In genomic region chr15:45114076-45114750, GRCh38 we compare ENCODE assay signal across 12 cellular contexts. TPM values are rescaled to one million over a fixed set of nuclear protein-coding genes. Genes with fewer than 3 reads are reported as not detected.
DNase-seq lines count a peak whose midpoint lies in the region; ATAC-seq and TF ChIP-seq lines count a peak whose summit lies in the region.
"Had no signal": no experiment of that assay in that cellular context is flagged by ENCODE, and none has a peak within 500 bp of the region (broad histone marks: within the 10 kb centered on the region; RNA-seq: fewer than 3 reads in every experiment).

Gene DUOX2 (minus strand): TSS chr15:45114172. CDS start chr15:45113411, 761 bp downstream.
Gene DUOXA2 (plus strand): TSS chr15:45114326. CDS start chr15:45114606, 280 bp downstream.

- peaks cover 41% of the 10 kb centered on the region for H3K4me1 Mint-ChIP-seq in activated CD4-positive, alpha-beta T cell treated with anti-CD3 and anti-CD28 coated beads for 36 hours
- H3K4me1 Mint-ChIP-seq in activated CD4-positive, alpha-beta T cell treated with anti-CD3 and anti-CD28 coated beads, Interleukin-2, amount 10 ng/mL, durations not matched to agents 7 days and 5 days, result peaks cover 30% of the 10 kb centered on the region

- intact Hi-C loops in activated CD4-positive, alpha-beta T cell treated with anti-CD3 and anti-CD28 coated beads for 36 hours (cut with DNase I, micrococcal nuclease), result no loop called here

- 10% methylated on average over 42 of the region's 42 CpGs for WGBS in hepatocyte (ENCODE audit: low lambda C conversion rate, missing lambda C conversion rate)

- peaks cover 70% of the 10 kb centered on the region for H3K27me3 Mint-ChIP-seq in activated CD4-positive, alpha-beta T cell treated with anti-CD3 and anti-CD28 coated beads for 36 hours
- H3K27me3 Mint-ChIP-seq in activated CD4-positive, alpha-beta T cell treated with anti-CD3 and anti-CD28 coated beads, Interleukin-2, amount 10 ng/mL, durations not matched to agents 7 days and 5 days, result peaks cover 80% of the 10 kb centered on the region

- no peaks in the 10 kb centered on the region for H3K9me3 Mint-ChIP-seq in activated CD4-positive, alpha-beta T cell treated with anti-CD3 and anti-CD28 coated beads for 36 hours (ENCODE audit: low read depth)
- H3K9me3 Mint-ChIP-seq in activated CD4-positive, alpha-beta T cell treated with anti-CD3 and anti-CD28 coated beads, Interleukin-2, amount 10 ng/mL, durations not matched to agents 7 days and 5 days, result no peaks in the 10 kb centered on the region
- H3K9me3 Mint-ChIP-seq: dendritic cell treated with granulocyte-macrophage colony-stimulating factor and Interleukin-4, amounts not matched to agents 40 ng/mL and 50 ng/mL, for 4 days had no signal

- no peaks in the 10 kb centered on the region for H3K9me2 ChIP-seq in hepatocyte (replicated peaks; ENCODE audit: insufficient read depth)

- CTCF ChIA-PET in activated CD4-positive, alpha-beta T cell treated with anti-CD3 and anti-CD28 coated beads for 36 hours (lab: Charles Lee), result interaction anchor here (0.9 to 3.7 kb wide), 2 partner anchors 11 to 49 kb away, joined by 3 to 36 read pairs; no protein-coding TSS in a partner anchor
- CTCF ChIA-PET in activated CD4-positive, alpha-beta T cell treated with anti-CD3 and anti-CD28 coated beads, Interleukin-2, amount 10 ng/mL, durations not matched to agents 7 days and 5 days (lab: Charles Lee), result no interaction called here

- peak; percentile 24 for DNase-seq in activated CD4-positive, alpha-beta T cell treated with anti-CD3 and anti-CD28 coated beads for 36 hours
- DNase-seq in activated CD4-positive, alpha-beta T cell treated with anti-CD3 and anti-CD28 coated beads, Interleukin-2, amount 10 ng/mL, durations not matched to agents 7 days and 5 days, result no peak
- peak; percentile 64 for DNase-seq in RWPE2 (ENCODE audit: low spot score)
- DNase-seq in hepatocyte (ENCODE audit: low spot score), result peak; percentile 41
- DNase-seq in central memory CD4-positive, alpha-beta T cell, result no peak
- DNase-seq: C1 segment of cervical spinal cord, NCI-H1092 treated with DMSO at 0.1 percent for 48 hours had no signal

- no peaks in the 10 kb centered on the region for H3K79me2 ChIP-seq in hepatocyte

- no peaks in the 10 kb centered on the region for H3K9me3 ChIP-seq in RWPE2 (ENCODE audit: severe bottlenecking)
- H3K9me3 ChIP-seq in hepatocyte (ENCODE audit: low read depth), result no peaks in the 10 kb centered on the region
- H3K9me3 ChIP-seq in skeletal muscle tissue (ENCODE audit: control insufficient read depth in 3 of 3, low read length in 3 of 3), result no peaks in the 10 kb centered on the region

- H3K27ac ChIP-seq in RWPE2 (ENCODE audit: poor library complexity, severe bottlenecking), result no peak within 1 kb of the TSS
- no peak within 1 kb of the TSS for H3K27ac ChIP-seq in hepatocyte
- H3K27ac ChIP-seq in skeletal muscle tissue (ENCODE audit: low read depth, low read length), result no peak within 1 kb of the TSS

- H3K27ac Mint-ChIP-seq in activated CD4-positive, alpha-beta T cell treated with anti-CD3 and anti-CD28 coated beads for 36 hours, result no peak within 1 kb of the TSS
- H3K27ac Mint-ChIP-seq in activated CD4-positive, alpha-beta T cell treated with anti-CD3 and anti-CD28 coated beads, Interleukin-2, amount 10 ng/mL, durations not matched to agents 7 days and 5 days, result no peak within 1 kb of the TSS
- H3K27ac Mint-ChIP-seq: dendritic cell treated with granulocyte-macrophage colony-stimulating factor and Interleukin-4, amounts not matched to agents 40 ng/mL and 50 ng/mL, for 4 days had no signal

- H3K36me3 ChIP-seq in RWPE2 (ENCODE audit: low read depth), result no peaks in the 10 kb centered on the region
- no peaks in the 10 kb centered on the region for H3K36me3 ChIP-seq in hepatocyte (replicated peaks; ENCODE audit: insufficient read depth, low read depth)
- no peaks in the 10 kb centered on the region for H3K36me3 ChIP-seq in skeletal muscle tissue (ENCODE audit: control insufficient read depth in 3 of 3, insufficient read depth in 3 of 3, low read length in 3 of 3)

- no peak within 1 kb of the TSS for H3K4me3 ChIP-seq in RWPE2 (ENCODE audit: severe bottlenecking)
- H3K4me3 ChIP-seq in hepatocyte, result no peak within 1 kb of the TSS
- H3K4me3 ChIP-seq in skeletal muscle tissue (ENCODE audit: low read length in 3 of 3), result peak within 1 kb of the TSS; percentile 9 to 29 (median 20)

- H3K36me3 Mint-ChIP-seq in activated CD4-positive, alpha-beta T cell treated with anti-CD3 and anti-CD28 coated beads for 36 hours (ENCODE audit: low read depth), result no peaks in the 10 kb centered on the region
- no peaks in the 10 kb centered on the region for H3K36me3 Mint-ChIP-seq in activated CD4-positive, alpha-beta T cell treated with anti-CD3 and anti-CD28 coated beads, Interleukin-2, amount 10 ng/mL, durations not matched to agents 7 days and 5 days (ENCODE audit: low read depth)

- no peak for TF ChIP-seq CTCF in RWPE2 (IDR thresholded peaks at IDR 0.05; ENCODE audit: poor library complexity, severe bottlenecking)
- TF ChIP-seq CTCF in hepatocyte (IDR thresholded peaks at IDR 0.05; ENCODE audit: poor library complexity), result no peak

- H3K4me2 ChIP-seq in hepatocyte, result peak within 1 kb of the TSS; percentile 89

- H4K20me1 ChIP-seq in hepatocyte (ENCODE audit: insufficient read depth, poor library complexity, severe bottlenecking), result no peaks in the 10 kb centered on the region

- H2AFZ ChIP-seq in hepatocyte, result no peak within 1 kb of the TSS

- H3K9ac ChIP-seq in skeletal muscle tissue (ENCODE audit: low read depth in 1 of 3, low read length in 3 of 3), result peak within 1 kb of the TSS in 1 of 3 donors; percentile 33

- H3K4me1 ChIP-seq in RWPE2 (ENCODE audit: insufficient read depth, poor library complexity, severe bottlenecking), result no peaks in the 10 kb centered on the region
- peaks cover 20% of the 10 kb centered on the region for H3K4me1 ChIP-seq in hepatocyte (ENCODE audit: insufficient read depth)
- peaks cover 23 to 37% (median 27%) of the 10 kb centered on the region in 3 donors for H3K4me1 ChIP-seq in skeletal muscle tissue (ENCODE audit: control insufficient read depth in 3 of 3, insufficient read depth in 3 of 3, low read length in 3 of 3)

- no peak within 1 kb of the TSS for H3K4me3 Mint-ChIP-seq in activated CD4-positive, alpha-beta T cell treated with anti-CD3 and anti-CD28 coated beads for 36 hours
- no peak within 1 kb of the TSS for H3K4me3 Mint-ChIP-seq in activated CD4-positive, alpha-beta T cell treated with anti-CD3 and anti-CD28 coated beads, Interleukin-2, amount 10 ng/mL, durations not matched to agents 7 days and 5 days
- H3K4me3 Mint-ChIP-seq: dendritic cell treated with granulocyte-macrophage colony-stimulating factor and Interleukin-4, amounts not matched to agents 40 ng/mL and 50 ng/mL, for 4 days had no signal

- H3K27me3 ChIP-seq in RWPE2 (ENCODE audit: insufficient read depth, poor library complexity, severe bottlenecking) (peaks cover 77% of the 10 kb centered on the region), hepatocyte (peaks cover 76% of the 10 kb centered on the region), skeletal muscle tissue (ENCODE audit: control insufficient read depth in 3 of 3, insufficient read depth in 3 of 3, low read length in 3 of 3) (peaks cover 86 to 88% (median 86%) of the 10 kb centered on the region in 3 donors)

- POLR2A ChIA-PET in activated CD4-positive, alpha-beta T cell treated with anti-CD3 and anti-CD28 coated beads for 36 hours (lab: Charles Lee), result no interaction called here
- POLR2A ChIA-PET in activated CD4-positive, alpha-beta T cell treated with anti-CD3 and anti-CD28 coated beads, Interleukin-2, amount 10 ng/mL, durations not matched to agents 7 days and 5 days (lab: Charles Lee), result no interaction called here

- ATAC-seq in activated CD4-positive, alpha-beta T cell treated with anti-CD3 and anti-CD28 coated beads for 36 hours, result no peak
- ATAC-seq in RWPE2 (ENCODE audit: low read depth) (peak; percentile 6; the same call in 1 of the 3 replicates), HG02642 (IDR thresholded peaks at IDR 0.05; ENCODE audit: poor library complexity, unreplicated experiment) (no peak), GM18868 (IDR thresholded peaks at IDR 0.05; ENCODE audit: unreplicated experiment) (no peak)
- ATAC-seq: sciatic nerve had no signal

RNA-seq across cellular contexts. Expression of gene DUOX2, which starts in this region (rescaled TPM):
- under 1 TPM in 1 of 2 experiments, not detected in 1; 0.02 TPM for total RNA-seq in activated CD4-positive, alpha-beta T cell treated with anti-CD3 and anti-CD28 coated beads for 36 hours
- total RNA-seq in activated CD4-positive, alpha-beta T cell treated with anti-CD3 and anti-CD28 coated beads, Interleukin-2, amount 10 ng/mL, durations not matched to agents 7 days and 5 days, result under 1 TPM in 1 of 2 experiments, not detected in 1; 0.02 TPM
- 34.2 and 37.4 TPM in 2 replicates for total RNA-seq in hepatocyte
- polyA plus RNA-seq in hepatocyte, result 21.4 and 25.8 TPM in 2 replicates
- under 0.01 TPM for total RNA-seq in skeletal muscle tissue

RNA-seq across cellular contexts. Expression of gene DUOXA2, which starts in this region (rescaled TPM):
- not detected for total RNA-seq in activated CD4-positive, alpha-beta T cell treated with anti-CD3 and anti-CD28 coated beads for 36 hours
- total RNA-seq in activated CD4-positive, alpha-beta T cell treated with anti-CD3 and anti-CD28 coated beads, Interleukin-2, amount 10 ng/mL, durations not matched to agents 7 days and 5 days, result not detected
- total RNA-seq in hepatocyte (13.8 and 24.6 TPM in 2 replicates), skeletal muscle tissue (not detected)
- polyA plus RNA-seq in hepatocyte, result 35.8 and 40.1 TPM in 2 replicates
- total RNA-seq: sciatic nerve had no signal

Comparison
In these comparisons a context has a peak if more than half of its experiments do, and no peak if none do; other contexts are left out.
1. RNA of gene DUOX2 (total RNA-seq): 34.2 to 37.4 TPM in hepatocyte; 0.02 TPM in activated CD4-positive, alpha-beta T cell treated with anti-CD3 and anti-CD28 coated beads, Interleukin-2, amount 10 ng/mL, durations not matched to agents 7 days and 5 days, 0.02 TPM in activated CD4-positive, alpha-beta T cell treated with anti-CD3 and anti-CD28 coated beads for 36 hours and under 0.01 TPM in skeletal muscle tissue (single experiment); every median in the first group is over 10 times any median in the second.
2. RNA of gene DUOXA2 (total RNA-seq): 13.8 to 24.6 TPM in hepatocyte; not detected in activated CD4-positive, alpha-beta T cell treated with anti-CD3 and anti-CD28 coated beads for 36 hours, not detected in activated CD4-positive, alpha-beta T cell treated with anti-CD3 and anti-CD28 coated beads, Interleukin-2, amount 10 ng/mL, durations not matched to agents 7 days and 5 days and not detected in skeletal muscle tissue (single experiment); every median in the first group is over 10 times any median in the second.
3. Peak in DNase-seq in activated CD4-positive, alpha-beta T cell treated with anti-CD3 and anti-CD28 coated beads for 36 hours; RNA of the genes that start here not detected or under 1 TPM.
4. DNase-seq: peak in RWPE2 (single experiment) and hepatocyte (single experiment); none in activated CD4-positive, alpha-beta T cell treated with anti-CD3 and anti-CD28 coated beads, Interleukin-2, amount 10 ng/mL, durations not matched to agents 7 days and 5 days (single experiment) and central memory CD4-positive, alpha-beta T cell (single experiment).
5. H3K4me3 ChIP-seq: peak in skeletal muscle tissue (3 of 3); none in RWPE2 (single experiment) and hepatocyte (single experiment).